Comparison of ENCODE assay signal across 8 cellular contexts in the genomic region with DNA sequence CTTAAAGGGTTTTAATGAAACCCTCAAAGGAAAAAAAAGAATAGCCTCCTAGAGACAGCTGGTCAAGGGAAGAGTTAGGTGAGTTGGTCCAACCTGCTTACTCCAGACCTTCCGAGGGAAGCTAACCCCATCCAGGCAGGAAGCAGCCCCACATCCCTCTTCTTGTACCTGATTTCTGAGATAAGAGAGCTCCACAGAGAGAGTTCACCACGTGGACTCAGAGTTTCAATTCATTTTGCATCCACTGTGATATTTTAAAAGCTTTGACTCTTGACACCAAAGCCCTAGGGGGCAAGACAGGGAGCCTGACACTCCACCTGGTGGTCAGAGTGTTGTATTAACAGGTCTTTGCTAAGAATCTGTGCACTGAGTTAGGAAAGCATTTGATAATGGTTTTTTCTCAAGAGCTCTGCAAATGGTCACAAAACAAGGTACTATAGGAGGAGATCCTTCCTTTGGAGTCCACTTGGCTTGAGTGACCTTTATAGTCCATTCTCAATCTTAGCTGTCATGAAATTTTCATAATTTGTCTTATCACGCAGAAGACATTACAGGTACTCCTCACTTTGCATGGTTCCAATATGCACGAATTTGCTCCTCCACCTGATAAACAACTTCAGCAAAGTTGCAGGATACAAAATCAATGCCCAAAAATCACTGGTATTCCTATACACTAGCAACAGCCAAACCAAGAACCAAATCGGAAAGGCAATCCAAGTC. TPM values are rescaled to one million over a fixed set of nuclear protein-coding genes. Genes with fewer than 3 reads are reported as not detected.
DNase-seq lines count a peak whose midpoint lies in the region; ATAC-seq, FAIRE-seq and TF ChIP-seq lines count a peak whose summit lies in the region.

No MANE protein-coding gene starts in this region.

- no peak overlapping the region for H3K4me3 ChIP-seq in A673 (ENCODE audit: low read depth, low read length, poor library complexity, severe bottlenecking)
- no peak overlapping the region for H3K4me3 ChIP-seq in WERI-Rb-1 (ENCODE audit: low read depth, low read length)
- H3K4me3 ChIP-seq in bronchial epithelial cell (ENCODE audit: low read depth, low read length) = no peak overlapping the region
- no peak overlapping the region for H3K4me3 ChIP-seq in lung

- no peak for FAIRE-seq in bronchial epithelial cell (lab: Jason Lieb, UNC)

- CTCF ChIA-PET in A673 (lab: Charles Lee) = interaction anchor here (1.1 to 1.5 kb wide), 4 partner anchors 55 to 410 kb away, joined by 3 to 9 read pairs (median 4); no protein-coding TSS in a partner anchor

- H3K36me3 ChIP-seq in A673 (ENCODE audit: insufficient read depth, low read length, poor library complexity, severe bottlenecking) = no peaks in the 10 kb centered on the region
- no peaks in the 10 kb centered on the region for H3K36me3 ChIP-seq in WERI-Rb-1
- H3K36me3 ChIP-seq in bronchial epithelial cell (ENCODE audit: control insufficient read depth, insufficient read depth, low read length) = no peaks in the 10 kb centered on the region
- peaks cover 0 to 2% of the 10 kb centered on the region in 2 donors for H3K36me3 ChIP-seq in lung (ENCODE audit: control insufficient read depth in 2 of 2, insufficient read depth in 2 of 2, low read length in 2 of 2)

- intact Hi-C loops in A673 (cut with micrococcal nuclease; ENCODE audit: unreplicated experiment) = loop anchor here (2.0 kb wide), 1 partner anchor 135 kb away; no protein-coding TSS in a partner anchor

- no peak overlapping the region for H3K27ac ChIP-seq in A673 (ENCODE audit: low read depth, low read length, poor library complexity, severe bottlenecking)
- no peak overlapping the region for H3K27ac ChIP-seq in WERI-Rb-1
- no peak overlapping the region for H3K27ac ChIP-seq in lung (ENCODE audit: low read depth in 1 of 2, low read length in 1 of 2)

- WGBS in lung, 2 donors = 73 to 75% methylated on average over 5 of the region's 5 CpGs

- no peaks in the 10 kb centered on the region for H3K27me3 ChIP-seq in A673 (replicated peaks; ENCODE audit: insufficient read depth, low read depth, low read length, poor library complexity)
- H3K27me3 ChIP-seq in WERI-Rb-1 (ENCODE audit: insufficient read depth, low read depth, severe bottlenecking) = no peaks in the 10 kb centered on the region
- no peaks in the 10 kb centered on the region for H3K27me3 ChIP-seq in bronchial epithelial cell (ENCODE audit: control insufficient read depth, insufficient read depth, low read length)
- no peaks in the 10 kb centered on the region for H3K27me3 ChIP-seq in lung (ENCODE audit: control insufficient read depth, insufficient read depth)

- TF ChIP-seq CTCF in A673 (conservative IDR thresholded peaks at IDR 0.05; ENCODE audit: low read depth, low read length) (peak; percentile 77), WERI-Rb-1 (IDR thresholded peaks at IDR 0.05; ENCODE audit: low read depth, low read length) (peak; percentile 90), bronchial epithelial cell (IDR thresholded peaks at IDR 0.05; ENCODE audit: insufficient read depth, low read length, severe bottlenecking) (peak; percentile 72), lung (IDR thresholded peaks at IDR 0.05; ENCODE audit: control extremely low read depth, extremely low read depth) (peak; percentile 73)

- H3K9me3 ChIP-seq in A673 (ENCODE audit: low read depth, low read length, poor library complexity, severe bottlenecking) (no peaks in the 10 kb centered on the region), WERI-Rb-1 (ENCODE audit: severe bottlenecking) (peaks cover 6% of the 10 kb centered on the region), lung (ENCODE audit: control insufficient read depth in 2 of 2, insufficient read depth in 1 of 2, low read length in 1 of 2) (peaks cover 0 to 2% of the 10 kb centered on the region in 2 donors)

- ATAC-seq in GM18498 (IDR thresholded peaks at IDR 0.05; ENCODE audit: unreplicated experiment) (peak; percentile 89), HG02885 (IDR thresholded peaks at IDR 0.05; ENCODE audit: poor library complexity, unreplicated experiment) (peak; percentile 91), lung (ENCODE audit: insufficient read depth, low FRiP score) (peak; percentile 58)

- no TSS peak for BruUV-seq in A673 (replicated peaks; lab: Mats Ljungman, UMichigan)

- DNase-seq in A673 (ENCODE audit: low spot score) = peak; percentile 75
- peak; percentile 52 for DNase-seq in NCI-H187 treated with DMSO at 0.1 percent for 48 hours (lab: John Stamatoyannopoulos, UW)
- DNase-seq in WERI-Rb-1 = peak; percentile 72
- peak; percentile 50 for DNase-seq in bronchial epithelial cell (ENCODE audit: low read depth)
- peak; percentile 53 for DNase-seq in lung (ENCODE audit: low spot score)
- DNase-seq in stimulated activated CD8-positive, alpha-beta memory T cell treated with anti-CD3 and anti-CD28 coated beads, Interleukin-4, amount 100 ng/mL, for 4 hours (ENCODE audit: low read depth in 2 of 2, low spot score in 1 of 2) = peak; percentile 44 to 51

- POLR2A ChIA-PET in A673 (lab: Charles Lee; ENCODE audit: low non-redundant PET) = no interaction called here

- no peaks in the 10 kb centered on the region for H3K4me1 ChIP-seq in A673 (ENCODE audit: insufficient read depth, low read length, poor library complexity, severe bottlenecking)
- H3K4me1 ChIP-seq in lung (ENCODE audit: control insufficient read depth in 2 of 2, insufficient read depth in 2 of 2, low read length in 2 of 2) = peaks cover 0 to 4% of the 10 kb centered on the region in 2 donors

RNA-seq across cellular contexts. Expression of gene RIPOR2, which starts 56.1 kb away (rescaled TPM):
- total RNA-seq in A673 (2021) (0.17 and 0.37 TPM in 2 replicates), bronchial epithelial cell (under 0.01 TPM in 1 of 2 replicates, not detected in the other), lung (10 to 100 TPM; 18.5 to 66.9 TPM)
- polyA plus RNA-seq in lung = 10 to 100 TPM in 1 of 2 donors, 1 to 10 TPM in 1; 7.9 to 97.6 TPM

Comparison
In these comparisons a context has a peak if more than half of its experiments do, and no peak if none do; other contexts are left out.
1. RNA of gene RIPOR2, which starts 56.1 kb away (total RNA-seq): 18.5 to 66.9 TPM in lung; 0.17 to 0.37 TPM in A673 and under 0.01 TPM in bronchial epithelial cell; every median in the first group is over 10 times any median in the second.
2. Peak in every context shown above with its lines, with median percentiles within 50 percentile points of each other: DNase-seq, CTCF ChIP-seq and ATAC-seq.